In genomic region chr19:38437295-38437694, GRCh38 we compare ENCODE assay signal across 25 cellular contexts. TPM values are rescaled to one million over a fixed set of nuclear protein-coding genes. Genes with fewer than 3 reads are reported as not detected.
"Had no signal": no experiment of that assay in that cellular context is flagged by ENCODE, and none has a peak within 500 bp of the region (broad histone marks: within the 10 kb centered on the region; RNA-seq: fewer than 3 reads in every experiment).

No MANE protein-coding gene starts in this region.

- H3K36me3 Mint-ChIP-seq: IgD-negative memory B cell had no signal

- H3K4me1 ChIP-seq: SJSA1 had no signal

- H3K27ac ChIP-seq: SJSA1, SK-N-MC had no signal

- H3K4me3 ChIP-seq: SJSA1, SK-N-MC had no signal

- H3K9me3 ChIP-seq: SJSA1 had no signal

- H3K36me3 ChIP-seq: SJSA1 had no signal

- DNase-seq: KBM-7, NCI-H1048, NCI-H1105, NCI-H1417, NCI-H1436 treated with DMSO at 0.1 percent for 48 hours, NCI-H1694, NCI-H187 treated with DMSO at 0.1 percent for 48 hours, NCI-H2029 treated with DMSO at 0.1 percent for 48 hours, NCI-H2227 treated with DMSO at 0.1 percent for 48 hours, NCI-H446, NCI-H510A, NCI-H524 treated with DMSO at 0.1 percent for 48 hours, NCI-H69, NCI-H774, Right ventricle myocardium superior, RPMI8226, SIG-M5, SW 1271 had no signal

- FAIRE-seq: RCC 7860 had no signal

- H3K27ac Mint-ChIP-seq: IgD-negative memory B cell had no signal

RNA-seq across cellular contexts. Expression of gene RYR1, which starts 3.8 kb away (rescaled TPM):
- total RNA-seq: HT1080, SJSA1 had no signal

RNA-seq across cellular contexts. Expression of gene RASGRP4, which starts 11.3 kb away (rescaled TPM):
- total RNA-seq: HT1080, LHCN-M2, MCF 10A, SJSA1 had no signal

RNA-seq across cellular contexts. Expression of gene SPRED3, which starts 48.8 kb away (rescaled TPM):
- polyA plus RNA-seq: IgD-negative memory B cell had no signal

RNA-seq across cellular contexts. Expression of gene GGN, which starts 49.5 kb away (rescaled TPM):
- polyA plus RNA-seq: IgD-negative memory B cell had no signal
